Comparison of ENCODE assay signal across 34 cellular contexts in the genomic region with DNA sequence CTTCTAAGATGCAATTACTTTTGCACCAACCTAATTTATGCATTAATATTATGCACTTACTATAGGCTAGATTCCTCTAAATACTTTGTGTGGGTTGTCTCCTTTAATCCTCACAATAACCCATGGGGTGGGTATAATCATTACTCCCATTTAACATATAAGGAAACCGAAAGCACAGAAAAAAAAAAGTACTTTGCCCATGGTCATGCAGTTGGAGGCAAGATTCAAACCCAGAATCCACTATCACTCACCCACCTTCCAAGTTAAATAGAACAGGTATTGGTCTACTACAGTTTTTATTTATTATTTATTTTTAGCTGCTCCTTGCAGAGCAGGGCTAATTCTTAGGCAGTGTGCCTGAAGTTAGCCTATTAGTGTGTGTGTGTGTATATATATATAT.
"Had no signal": no experiment of that assay in that cellular context is flagged by ENCODE, and none has a peak within 500 bp of the region (broad histone marks: within the 10 kb centered on the region; RNA-seq: fewer than 3 reads in every experiment).

No MANE protein-coding gene starts in this region.

- DNase-seq: activated effector memory CD4-positive, alpha-beta T cell treated with anti-CD3 and anti-CD28 coated beads, Interleukin-2, amount 50 U/mL, for 16 hours; activated effector memory CD4-positive, alpha-beta T cell treated with Interleukin-2 at 50 U/mL for 16 hours; activated gamma-delta T cell; activated gamma-delta T cell treated with Interleukin-2 at 50 U/mL for 16 hours; activated naive CD4-positive, alpha-beta T cell; activated naive CD4-positive, alpha-beta T cell treated with anti-CD3 and anti-CD28 coated beads for 36 hours; activated naive CD4-positive, alpha-beta T cell treated with anti-CD3 and anti-CD28 coated beads, Interleukin-2, amount 10 ng/mL, durations not matched to agents 7 days and 5 days; activated naive CD4-positive, alpha-beta T cell treated with anti-CD3 and anti-CD28 coated beads, Interleukin-2, amount 50 U/mL, for 16 hours; activated naive CD4-positive, alpha-beta T cell treated with Interleukin-2 at 50 U/mL for 16 hours; activated naive CD8-positive, alpha-beta T cell treated with anti-CD3 and anti-CD28 coated beads for 36 hours; activated naive CD8-positive, alpha-beta T cell treated with anti-CD3 and anti-CD28 coated beads, Interleukin-2, amount 10 ng/mL, durations not matched to agents 7 days and 5 days; activated naive CD8-positive, alpha-beta T cell treated with anti-CD3 and anti-CD28 coated beads, Interleukin-2, amount 50 U/mL, for 24 hours; activated T-cell treated with anti-CD3 and anti-CD28 coated beads, Interleukin-2, amount 50 U/mL, for 1 hour; activated T-cell treated with anti-CD3 and anti-CD28 coated beads, Interleukin-2, amount 50 U/mL, for 24 hours; activated T-cell treated with anti-CD3 and anti-CD28 coated beads, Interleukin-2, amount 50 U/mL, for 4 hours; activated T-cell treated with anti-CD3 and anti-CD28 coated beads, Interleukin-2, amount 50 U/mL, for 48 hours; activated T-cell treated with anti-CD3 and anti-CD28 coated beads, Interleukin-2, amount 50 U/mL, for 72 hours; adrenal gland; amniotic stem cell; amygdala; anterior cingulate cortex; aorta; body of pancreas; brain microvascular endothelial cell; central memory CD4-positive, alpha-beta T cell; cerebellar nuclear complex had no signal

- H3K4me1 Mint-ChIP-seq: activated naive CD4-positive, alpha-beta T cell treated with anti-CD3 and anti-CD28 coated beads, Interleukin-2, amount 10 ng/mL, durations not matched to agents 7 days and 5 days; activated naive CD4-positive, alpha-beta T cell treated with anti-CD3 and anti-CD28 coated beads, Interleukin-2, amount 50 U/mL, for 24 hours; activated naive CD8-positive, alpha-beta T cell treated with anti-CD3 and anti-CD28 coated beads for 36 hours; activated naive CD8-positive, alpha-beta T cell treated with anti-CD3 and anti-CD28 coated beads, Interleukin-2, amount 10 ng/mL, durations not matched to agents 7 days and 5 days; activated T-helper 17 cell treated with anti-CD3 and anti-CD28 coated beads, Interleukin-2, amount 50 U/mL, for 72 hours; central memory CD8-positive, alpha-beta T cell had no signal

- H3K36me3 Mint-ChIP-seq: activated naive CD4-positive, alpha-beta T cell treated with anti-CD3 and anti-CD28 coated beads, Interleukin-2, amount 10 ng/mL, durations not matched to agents 7 days and 5 days; activated naive CD4-positive, alpha-beta T cell treated with anti-CD3 and anti-CD28 coated beads, Interleukin-2, amount 50 U/mL, for 24 hours; activated naive CD4-positive, alpha-beta T cell treated with anti-CD3 and anti-CD28 coated beads, Interleukin-2, amount 50 U/mL, for 72 hours; activated naive CD8-positive, alpha-beta T cell; activated naive CD8-positive, alpha-beta T cell treated with anti-CD3 and anti-CD28 coated beads for 36 hours; activated naive CD8-positive, alpha-beta T cell treated with anti-CD3 and anti-CD28 coated beads, Interleukin-2, amount 10 ng/mL, durations not matched to agents 7 days and 5 days; brain had no signal

- H3K27ac Mint-ChIP-seq: activated naive CD4-positive, alpha-beta T cell treated with anti-CD3 and anti-CD28 coated beads for 36 hours; activated naive CD4-positive, alpha-beta T cell treated with anti-CD3 and anti-CD28 coated beads, Interleukin-2, amount 10 ng/mL, durations not matched to agents 7 days and 5 days; activated naive CD4-positive, alpha-beta T cell treated with anti-CD3 and anti-CD28 coated beads, Interleukin-2, amount 50 U/mL, for 24 hours; activated naive CD4-positive, alpha-beta T cell treated with anti-CD3 and anti-CD28 coated beads, Interleukin-2, amount 50 U/mL, for 72 hours; activated naive CD8-positive, alpha-beta T cell; activated naive CD8-positive, alpha-beta T cell treated with anti-CD3 and anti-CD28 coated beads for 36 hours; activated naive CD8-positive, alpha-beta T cell treated with anti-CD3 and anti-CD28 coated beads, Interleukin-2, amount 10 ng/mL, durations not matched to agents 7 days and 5 days; activated naive CD8-positive, alpha-beta T cell treated with anti-CD3 and anti-CD28 coated beads, Interleukin-2, amount 50 U/mL, for 24 hours; activated T-cell treated with anti-CD3 and anti-CD28 coated beads, Interleukin-2, amount 50 U/mL, for 24 hours; activated T-cell treated with anti-CD3 and anti-CD28 coated beads, Interleukin-2, amount 50 U/mL, for 72 hours; activated T-helper 1 cell treated with anti-CD3 and anti-CD28 coated beads, Interleukin-12 subunit alpha, Interleukin-12 subunit beta, Interleukin-2, Interleukin-4 antibody, amounts not matched to agents 30 ng/mL and 10 ng/mL and 1 ng/mL, durations not matched to agents 14 hours and 24 hours and 36 hours; activated T-helper 17 cell treated with anti-CD3 and anti-CD28 coated beads, Interleukin-2, amount 50 U/mL, for 72 hours; activated T-helper 2 cell treated with anti-CD3 and anti-CD28 coated beads, Interferon-gamma antibody, Interleukin-2, Interleukin-4, amounts not matched to agents 10 μg/mL and 5 μg/mL and 100 μg/mL, durations not matched to agents 14 hours and 24 hours and 36 hours had no signal

- H3K9me3 Mint-ChIP-seq: activated naive CD4-positive, alpha-beta T cell treated with anti-CD3 and anti-CD28 coated beads for 36 hours; activated naive CD4-positive, alpha-beta T cell treated with anti-CD3 and anti-CD28 coated beads, Interleukin-2, amount 10 ng/mL, durations not matched to agents 7 days and 5 days; activated naive CD4-positive, alpha-beta T cell treated with anti-CD3 and anti-CD28 coated beads, Interleukin-2, amount 50 U/mL, for 24 hours; activated naive CD4-positive, alpha-beta T cell treated with anti-CD3 and anti-CD28 coated beads, Interleukin-2, amount 50 U/mL, for 72 hours; activated naive CD8-positive, alpha-beta T cell treated with anti-CD3 and anti-CD28 coated beads for 36 hours; activated naive CD8-positive, alpha-beta T cell treated with anti-CD3 and anti-CD28 coated beads, Interleukin-2, amount 10 ng/mL, durations not matched to agents 7 days and 5 days; activated naive CD8-positive, alpha-beta T cell treated with anti-CD3 and anti-CD28 coated beads, Interleukin-2, amount 50 U/mL, for 24 hours; activated T-cell treated with anti-CD3 and anti-CD28 coated beads, Interleukin-2, amount 50 U/mL, for 24 hours; activated T-cell treated with anti-CD3 and anti-CD28 coated beads, Interleukin-2, amount 50 U/mL, for 4 hours; activated T-cell treated with anti-CD3 and anti-CD28 coated beads, Interleukin-2, amount 50 U/mL, for 72 hours; activated T-helper 1 cell treated with anti-CD3 and anti-CD28 coated beads, Interleukin-12 subunit alpha, Interleukin-12 subunit beta, Interleukin-2, Interleukin-4 antibody, amounts not matched to agents 30 ng/mL and 10 ng/mL and 1 ng/mL, durations not matched to agents 14 hours and 24 hours and 36 hours; activated T-helper 17 cell treated with anti-CD3 and anti-CD28 coated beads, Interleukin-2, amount 50 U/mL, for 72 hours; activated T-helper 2 cell treated with anti-CD3 and anti-CD28 coated beads, Interferon-gamma antibody, Interleukin-2, Interleukin-4, amounts not matched to agents 10 μg/mL and 5 μg/mL and 100 μg/mL, durations not matched to agents 14 hours and 24 hours and 36 hours; brain; central memory CD8-positive, alpha-beta T cell had no signal

- ATAC-seq: activated naive CD8-positive, alpha-beta T cell treated with anti-CD3 and anti-CD28 coated beads, Interleukin-2, amount 50 U/mL, for 24 hours; activated T-cell treated with anti-CD3 and anti-CD28 coated beads, Interleukin-2, amount 50 U/mL, for 4 hours; activated T-helper 17 cell treated with anti-CD3 and anti-CD28 coated beads, Interleukin-2, amount 50 U/mL, for 72 hours; body of pancreas had no signal

- H3K4me3 Mint-ChIP-seq: activated naive CD4-positive, alpha-beta T cell treated with anti-CD3 and anti-CD28 coated beads for 36 hours; activated naive CD4-positive, alpha-beta T cell treated with anti-CD3 and anti-CD28 coated beads, Interleukin-2, amount 10 ng/mL, durations not matched to agents 7 days and 5 days; activated naive CD4-positive, alpha-beta T cell treated with anti-CD3 and anti-CD28 coated beads, Interleukin-2, amount 50 U/mL, for 24 hours; activated naive CD8-positive, alpha-beta T cell; activated naive CD8-positive, alpha-beta T cell treated with anti-CD3 and anti-CD28 coated beads for 36 hours; activated naive CD8-positive, alpha-beta T cell treated with anti-CD3 and anti-CD28 coated beads, Interleukin-2, amount 10 ng/mL, durations not matched to agents 7 days and 5 days; activated naive CD8-positive, alpha-beta T cell treated with anti-CD3 and anti-CD28 coated beads, Interleukin-2, amount 50 U/mL, for 24 hours; activated T-cell treated with anti-CD3 and anti-CD28 coated beads, Interleukin-2, amount 50 U/mL, for 24 hours; activated T-cell treated with anti-CD3 and anti-CD28 coated beads, Interleukin-2, amount 50 U/mL, for 4 hours; activated T-cell treated with anti-CD3 and anti-CD28 coated beads, Interleukin-2, amount 50 U/mL, for 72 hours; activated T-helper 1 cell treated with anti-CD3 and anti-CD28 coated beads, Interleukin-12 subunit alpha, Interleukin-12 subunit beta, Interleukin-2, Interleukin-4 antibody, amounts not matched to agents 30 ng/mL and 10 ng/mL and 1 ng/mL, durations not matched to agents 14 hours and 24 hours and 36 hours; activated T-helper 17 cell treated with anti-CD3 and anti-CD28 coated beads, Interleukin-2, amount 50 U/mL, for 72 hours; central memory CD8-positive, alpha-beta T cell had no signal
